ENCODE assay signal across 8 cellular contexts in the genomic region with DNA sequence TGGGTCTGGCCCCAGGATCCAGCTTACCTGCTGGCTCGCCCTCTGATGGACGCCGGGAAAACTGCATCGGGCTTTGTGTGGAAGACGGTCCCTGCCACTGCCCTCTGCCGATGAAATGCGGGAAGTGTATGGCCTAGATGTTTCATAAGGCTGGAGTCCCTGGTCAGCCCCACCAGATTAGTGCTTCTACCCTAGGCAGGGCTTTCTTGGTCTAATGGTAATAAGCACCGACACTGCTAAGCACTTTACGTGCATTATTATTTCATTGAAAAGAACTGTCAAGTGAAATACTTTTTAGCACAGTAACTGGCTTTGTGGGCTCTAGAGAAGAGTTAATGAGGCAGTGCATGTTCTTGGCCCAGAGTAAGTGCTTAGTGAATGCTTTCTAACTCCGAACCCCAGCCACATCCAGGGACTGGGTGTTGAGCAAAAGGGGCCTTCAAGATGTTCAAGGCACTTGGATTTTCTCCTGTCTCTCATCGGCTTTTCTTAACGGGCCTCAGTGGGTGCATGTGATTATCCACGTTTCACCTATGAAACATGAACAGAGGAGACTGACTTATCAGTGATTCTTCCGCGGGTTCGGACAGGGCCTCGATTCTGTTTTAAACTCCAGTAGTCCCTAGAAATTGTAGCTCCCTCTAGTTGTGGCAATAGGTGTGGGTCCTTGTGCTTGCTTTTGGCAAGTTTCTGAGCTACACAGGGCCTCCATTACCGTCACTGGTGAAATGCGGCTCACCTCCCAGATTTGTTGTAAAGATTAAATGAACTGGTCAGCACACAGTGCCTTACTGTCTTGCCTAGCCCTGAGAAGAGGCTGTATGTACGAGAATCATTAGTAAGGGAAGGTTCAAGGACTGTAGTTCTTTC. TPM values are rescaled to one million over a fixed set of nuclear protein-coding genes. Genes with fewer than 3 reads are reported as not detected.
DNase-seq lines count a peak whose midpoint lies in the region; ATAC-seq and TF ChIP-seq lines count a peak whose summit lies in the region.

No MANE protein-coding gene starts in this region.

- no peaks in the 10 kb centered on the region for H3K9me3 Mint-ChIP-seq in activated T-cell treated with anti-CD3 and anti-CD28 coated beads, Interleukin-2, amount 50 U/mL, for 4 hours
- no peaks in the 10 kb centered on the region for H3K9me3 Mint-ChIP-seq in naive B cell
- H3K9me3 Mint-ChIP-seq in stimulated activated effector memory CD8-positive, alpha-beta T cell treated with anti-CD3 and anti-CD28 coated beads, Interleukin-12 subunit alpha, Interleukin-12 subunit beta, amount 100 ng/mL, for 72 hours, result no peaks in the 10 kb centered on the region

- DNase-seq in Caki2 (ENCODE audit: low read depth), result peak; percentile 82
- DNase-seq in LHCN-M2 (ENCODE audit: low read depth), result peak; percentile 86
- DNase-seq in activated T-cell treated with anti-CD3 and anti-CD28 coated beads, Interleukin-2, amount 50 U/mL, for 4 hours, result peak; percentile 84
- peak; percentile 98 for DNase-seq in esophagus muscularis mucosa (ENCODE audit: extremely low spot score)
- DNase-seq in naive B cell, result peak; percentile 89
- peak; percentile 82 to 94 for DNase-seq in stimulated activated effector memory CD8-positive, alpha-beta T cell treated with anti-CD3 and anti-CD28 coated beads, Interleukin-12 subunit alpha, Interleukin-12 subunit beta, amount 100 ng/mL, for 72 hours (ENCODE audit: low spot score in 2 of 2)

- peak in 2 of 3 experiments; percentile 100 for TF ChIP-seq CTCF in esophagus muscularis mucosa (IDR thresholded peaks at IDR 0.05)

- H3K27me3 ChIP-seq in esophagus muscularis mucosa, result no peaks in the 10 kb centered on the region

- peaks cover 15% of the 10 kb centered on the region for H3K4me1 Mint-ChIP-seq in activated T-cell treated with anti-CD3 and anti-CD28 coated beads, Interleukin-2, amount 50 U/mL, for 4 hours (ENCODE audit: low read depth)
- peaks cover 26 to 54% (median 30%) of the 10 kb centered on the region in 3 donors for H3K4me1 Mint-ChIP-seq in naive B cell
- peaks cover 29% of the 10 kb centered on the region for H3K4me1 Mint-ChIP-seq in stimulated activated effector memory CD8-positive, alpha-beta T cell treated with anti-CD3 and anti-CD28 coated beads, Interleukin-12 subunit alpha, Interleukin-12 subunit beta, amount 100 ng/mL, for 72 hours

- H3K9me3 ChIP-seq in esophagus muscularis mucosa, result no peaks in the 10 kb centered on the region

- no peak for TF ChIP-seq EP300 in esophagus muscularis mucosa (IDR thresholded peaks at IDR 0.05)

- ATAC-seq in GM21515 (IDR thresholded peaks at IDR 0.05; ENCODE audit: unreplicated experiment) (peak; percentile 68), naive B cell (ENCODE audit: low read depth in 2 of 2) (peak; percentile 70 to 81)
- peak; percentile 84 to 85 for ATAC-seq in activated T-cell treated with anti-CD3 and anti-CD28 coated beads, Interleukin-2, amount 50 U/mL, for 4 hours
- peak; percentile 84 for ATAC-seq in stimulated activated effector memory CD8-positive, alpha-beta T cell treated with anti-CD3 and anti-CD28 coated beads, Interleukin-12 subunit alpha, Interleukin-12 subunit beta, amount 100 ng/mL, for 72 hours

- 38% methylated on average over 20 of the region's 20 CpGs for WGBS in esophagus muscularis mucosa

- no peak overlapping the region for H3K4me3 ChIP-seq in esophagus muscularis mucosa

- H3K36me3 Mint-ChIP-seq in activated T-cell treated with anti-CD3 and anti-CD28 coated beads, Interleukin-2, amount 50 U/mL, for 4 hours (ENCODE audit: insufficient read depth), result peaks cover 1% of the 10 kb centered on the region
- no peaks in the 10 kb centered on the region for H3K36me3 Mint-ChIP-seq in naive B cell
- peaks cover 87% of the 10 kb centered on the region for H3K36me3 Mint-ChIP-seq in stimulated activated effector memory CD8-positive, alpha-beta T cell treated with anti-CD3 and anti-CD28 coated beads, Interleukin-12 subunit alpha, Interleukin-12 subunit beta, amount 100 ng/mL, for 72 hours

- H3K4me3 Mint-ChIP-seq in activated T-cell treated with anti-CD3 and anti-CD28 coated beads, Interleukin-2, amount 50 U/mL, for 4 hours, result peak overlapping the region; percentile 21
- peak overlapping the region in 3 of 8 donors; percentile 9 to 67 (median 47) for H3K4me3 Mint-ChIP-seq in naive B cell
- no peak overlapping the region for H3K4me3 Mint-ChIP-seq in stimulated activated effector memory CD8-positive, alpha-beta T cell treated with anti-CD3 and anti-CD28 coated beads, Interleukin-12 subunit alpha, Interleukin-12 subunit beta, amount 100 ng/mL, for 72 hours

- in situ Hi-C loops in Caki2 (cut with HindIII; ENCODE audit: low pct_unique_long_range_greater_than_20kb, low sequenced_read_pairs), result no loop called here

- TF ChIP-seq POLR2A in esophagus muscularis mucosa (IDR thresholded peaks at IDR 0.05; ENCODE audit: low read depth), result no peak

- peak overlapping the region; percentile 41 to 92 (median 76) for H3K27ac Mint-ChIP-seq in naive B cell
- H3K27ac Mint-ChIP-seq in stimulated activated effector memory CD8-positive, alpha-beta T cell treated with anti-CD3 and anti-CD28 coated beads, Interleukin-12 subunit alpha, Interleukin-12 subunit beta, amount 100 ng/mL, for 72 hours, result peak overlapping the region; percentile 17

- H3K27ac ChIP-seq in esophagus muscularis mucosa (replicated peaks in 1 of 4), result peak overlapping the region in 3 of 4 donors; percentile 13 to 60 (median 43)

- peaks cover 0 to 34% (median 23%) of the 10 kb centered on the region in 4 donors for H3K36me3 ChIP-seq in esophagus muscularis mucosa

- intact Hi-C loops in esophagus muscularis mucosa (cut with DNase I), result no loop called here

- no peaks in the 10 kb centered on the region for H3K27me3 Mint-ChIP-seq in activated T-cell treated with anti-CD3 and anti-CD28 coated beads, Interleukin-2, amount 50 U/mL, for 4 hours (ENCODE audit: low read depth)
- H3K27me3 Mint-ChIP-seq in naive B cell, result no peaks in the 10 kb centered on the region

- H3K4me1 ChIP-seq in esophagus muscularis mucosa, result peaks cover 25 to 41% (median 37%) of the 10 kb centered on the region in 4 donors

TF ChIP-seq in PFSK-1, 5 proteins besides CTCF, POLR2A, EP300 and RAD21:
- peak; percentile 47 for TF ChIP-seq FOXP2 (optimal IDR thresholded peaks at IDR 0.05; ENCODE audit: borderline replicate concordance, extremely low read depth, extremely low read length, insufficient read depth)
- no peak for TF ChIP-seq SIN3A (IDR thresholded peaks at IDR 0.05; ENCODE audit: borderline replicate concordance, insufficient read depth, low read length)
- peak; percentile 43; the same call in 1 of the 2 replicates for TF ChIP-seq POLR2AphosphoS5 (IDR thresholded peaks at IDR 0.05; ENCODE audit: low read depth, low read length)

RNA-seq across cellular contexts. Expression of a gene that starts 6.6 kb away (rescaled TPM):
- 49.3 and 61.6 TPM in 2 replicates for total RNA-seq in Caki2 (2014; rRNA removed; shearing (Covaris generic); ENCODE audit: low replicate concordance)
- total RNA-seq in LHCN-M2 (2014; rRNA removed), result 37.4 and 57.5 TPM in 2 replicates
- polyA plus RNA-seq in LHCN-M2 (2012), result 47.5 TPM
- polyA plus RNA-seq in PFSK-1 (2012; ENCODE audit: insufficient read length, low read depth), result 138 TPM
- total RNA-seq in activated T-cell treated with anti-CD3 and anti-CD28 coated beads, Interleukin-2, amount 50 U/mL, for 4 hours, result 100 to 1,000 TPM; 221 to 247 (median 229) TPM
- total RNA-seq in esophagus muscularis mucosa, result 10 to 100 TPM in 2 of 4 donors, 1 to 10 TPM in 2; 4.6 to 12.6 (median 10.6) TPM
- polyA plus RNA-seq in naive B cell (ENCODE audit: low read depth in 6 of 6), result 10 to 100 TPM in 4 of 6 donors, 1 to 10 TPM in 2; 5.4 to 17.1 (median 12.0) TPM

RNA-seq across cellular contexts. Expression of a gene that starts 21.8 kb away (rescaled TPM):
- total RNA-seq in Caki2 (2014; rRNA removed; shearing (Covaris generic); ENCODE audit: low replicate concordance), result 2.2 and 3.5 TPM in 2 replicates
- 2.2 and 3.4 TPM in 2 replicates for total RNA-seq in LHCN-M2 (2014; rRNA removed)
- polyA plus RNA-seq in LHCN-M2 (2012), result 3.5 TPM
- polyA plus RNA-seq in PFSK-1 (2012; ENCODE audit: insufficient read length, low read depth), result 2.7 TPM
- 1 to 10 TPM; 5.8 to 7.7 (median 7.6) TPM for total RNA-seq in activated T-cell treated with anti-CD3 and anti-CD28 coated beads, Interleukin-2, amount 50 U/mL, for 4 hours
- 1 to 10 TPM in 3 of 4 donors, under 1 TPM in 1; 0.83 to 2.1 (median 1.6) TPM for total RNA-seq in esophagus muscularis mucosa
- polyA plus RNA-seq in naive B cell (ENCODE audit: low read depth in 6 of 6), result 10 to 100 TPM; 14.5 to 26.1 (median 19.6) TPM

RNA-seq across cellular contexts. Expression of a gene that starts 24.4 kb away (rescaled TPM):
- total RNA-seq in Caki2 (2014; rRNA removed; shearing (Covaris generic); ENCODE audit: low replicate concordance), result 10.6 and 43.5 TPM in 2 replicates
- total RNA-seq in LHCN-M2 (2014; rRNA removed), result 9.2 and 9.9 TPM in 2 replicates
- polyA plus RNA-seq in LHCN-M2 (2012), result 13.4 TPM
- 17.2 TPM for polyA plus RNA-seq in PFSK-1 (2012; ENCODE audit: insufficient read length, low read depth)
- total RNA-seq in activated T-cell treated with anti-CD3 and anti-CD28 coated beads, Interleukin-2, amount 50 U/mL, for 4 hours, result 10 to 100 TPM; 20.8 to 28.5 (median 23.8) TPM
- 1 to 10 TPM in 3 of 4 donors, not detected in 1; 1.0 to 1.5 (median 1.3) TPM for total RNA-seq in esophagus muscularis mucosa
- polyA plus RNA-seq in naive B cell (ENCODE audit: low read depth in 6 of 6), result 1 to 10 TPM in 1 of 6 donors, under 1 TPM in 1, not detected in 4; 0.93 to 1.2 TPM

RNA-seq across cellular contexts. Expression of a gene that starts 30.6 kb away (rescaled TPM):
- 631 and 1,120 TPM in 2 replicates for total RNA-seq in Caki2 (2014; rRNA removed; shearing (Covaris generic); ENCODE audit: low replicate concordance)
- 312 and 418 TPM in 2 replicates for total RNA-seq in LHCN-M2 (2014; rRNA removed)
- polyA plus RNA-seq in LHCN-M2 (2012), result 1,213 TPM
- polyA plus RNA-seq in PFSK-1 (2012; ENCODE audit: insufficient read length, low read depth), result 1,809 TPM
- 1,000 to 10,000 TPM; 2,218 to 2,392 (median 2,312) TPM for total RNA-seq in activated T-cell treated with anti-CD3 and anti-CD28 coated beads, Interleukin-2, amount 50 U/mL, for 4 hours
- total RNA-seq in esophagus muscularis mucosa, result 100 to 1,000 TPM; 378 to 728 (median 558) TPM
- polyA plus RNA-seq in naive B cell (ENCODE audit: low read depth in 6 of 6), result 1,000 to 10,000 TPM; 5,077 to 6,780 (median 5,627) TPM

RNA-seq across cellular contexts. Expression of a gene that starts 32.7 kb away (rescaled TPM):
- 394 and 482 TPM in 2 replicates for total RNA-seq in Caki2 (2014; rRNA removed; shearing (Covaris generic); ENCODE audit: low replicate concordance)
- total RNA-seq in LHCN-M2 (2014; rRNA removed), result 396 and 449 TPM in 2 replicates
- polyA plus RNA-seq in LHCN-M2 (2012), result 247 TPM
- polyA plus RNA-seq in PFSK-1 (2012; ENCODE audit: insufficient read length, low read depth), result not detected
- total RNA-seq in activated T-cell treated with anti-CD3 and anti-CD28 coated beads, Interleukin-2, amount 50 U/mL, for 4 hours, result 100 to 1,000 TPM in 1 of 3 donors, 10 to 100 TPM in 2; 11.3 to 100 (median 14.1) TPM
- 100 to 1,000 TPM; 147 to 216 (median 202) TPM for total RNA-seq in esophagus muscularis mucosa
- polyA plus RNA-seq in naive B cell (ENCODE audit: low read depth in 6 of 6), result 10 to 100 TPM; 11.6 to 22.6 (median 18.2) TPM
